In genomic region chr12:8624750-8625149, GRCh38 we compare ENCODE assay signal across 8 cellular contexts. TPM values are rescaled to one million over a fixed set of nuclear protein-coding genes. Genes with fewer than 3 reads are reported as not detected.
"Had no signal": no experiment of that assay in that cellular context is flagged by ENCODE, and none has a peak within 500 bp of the region (broad histone marks: within the 10 kb centered on the region; RNA-seq: fewer than 3 reads in every experiment).

No MANE protein-coding gene starts in this region.

RNA-seq across cellular contexts. Expression of gene AICDA, which starts 12.1 kb away (rescaled TPM):
- total RNA-seq: suprapubic skin, temporal lobe, testis, thoracic aorta, thyroid gland, transverse colon, ureter, vagina had no signal
